ENCODE assay signal across 10 cellular contexts in the genomic region with DNA sequence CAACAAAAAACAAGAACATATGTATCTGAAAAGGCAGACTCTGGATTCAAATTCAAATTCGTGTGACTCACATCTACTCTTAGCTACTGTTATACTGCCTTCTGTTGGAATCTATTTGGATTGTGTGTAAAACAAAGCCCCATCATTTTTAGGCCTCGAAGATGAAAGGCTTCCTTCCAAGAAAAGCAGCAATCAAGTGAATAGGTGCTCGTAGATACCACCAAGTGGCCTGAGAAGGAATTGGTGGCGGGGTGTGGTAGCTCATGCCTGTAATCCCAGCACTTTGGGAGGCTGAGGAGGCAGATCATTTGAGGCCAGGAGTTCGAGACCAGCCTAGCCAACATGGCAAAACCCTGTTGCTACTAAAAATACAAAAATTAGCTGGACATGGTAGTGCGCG. TPM values are rescaled to one million over a fixed set of nuclear protein-coding genes. Genes with fewer than 3 reads are reported as not detected.
DNase-seq lines count a peak whose midpoint lies in the region; ATAC-seq and TF ChIP-seq lines count a peak whose summit lies in the region.
"Had no signal": no experiment of that assay in that cellular context is flagged by ENCODE, and none has a peak within 500 bp of the region (broad histone marks: within the 10 kb centered on the region; RNA-seq: fewer than 3 reads in every experiment).

No MANE protein-coding gene starts in this region.

- DNase-seq in activated CD4-positive, alpha-beta T cell treated with anti-CD3 and anti-CD28 coated beads for 36 hours: peak; percentile 64
- no peak for DNase-seq in activated CD4-positive, alpha-beta T cell treated with anti-CD3 and anti-CD28 coated beads, Interleukin-2, amount 50 U/mL, for 4 hours
- DNase-seq in IMR-90: peak; percentile 22
- DNase-seq in neuronal stem cell (ENCODE audit: low spot score): no peak
- no peak for DNase-seq in NCI-H2171 (lab: John Stamatoyannopoulos, UW)
- DNase-seq in lower lobe of right lung: no peak
- DNase-seq: NK-92 treated with Interleukin-12 subunit alpha and Interleukin-12 subunit beta, amount 100 ng/mL, for 24 hours had no signal

- H2BK12ac ChIP-seq in neuronal stem cell (ENCODE audit: low read length): no peak overlapping the region

- H4K8ac ChIP-seq in IMR-90 (ENCODE audit: low read depth in 2 of 2, low read length in 2 of 2) (no peak overlapping the region), neuronal stem cell (ENCODE audit: low read depth, low read length) (no peak overlapping the region)

- H3K9me3 ChIP-seq in IMR-90 (ENCODE audit: control insufficient read depth, insufficient read depth, low read length) (no peaks in the 10 kb centered on the region), neuronal stem cell (replicated peaks in 1 of 2; ENCODE audit: control insufficient read depth in 2 of 2, insufficient read depth in 1 of 2, low read depth in 1 of 2, low read length in 2 of 2) (no peaks in the 10 kb centered on the region), lower lobe of right lung (no peaks in the 10 kb centered on the region)

- TF ChIP-seq POLR2A in IMR-90 (IDR thresholded peaks at IDR 0.05; ENCODE audit: low read depth, low read length): no peak

- H4K20me1 ChIP-seq in IMR-90 (ENCODE audit: insufficient read depth, low read length): no peaks in the 10 kb centered on the region

- dilution Hi-C loops in IMR-90 (cut with HindIII; ENCODE audit: low sequenced_read_pairs, unreplicated experiment): no loop called here

- no peak overlapping the region for H3K4me3 Mint-ChIP-seq in activated CD4-positive, alpha-beta T cell treated with anti-CD3 and anti-CD28 coated beads for 36 hours
- peak overlapping the region; percentile 37 for H3K4me3 Mint-ChIP-seq in activated T-helper 17 cell treated with anti-CD3 and anti-CD28 coated beads, Interleukin-2, amount 50 U/mL, for 72 hours

- peak; percentile 14; the same call in 1 of the 2 replicates for TF ChIP-seq CTCF in IMR-90 (conservative IDR thresholded peaks at IDR 0.05; ENCODE audit: low read depth, low read length)
- TF ChIP-seq CTCF in lower lobe of right lung (IDR thresholded peaks at IDR 0.05): no peak

- CTCF ChIA-PET in activated CD4-positive, alpha-beta T cell treated with anti-CD3 and anti-CD28 coated beads for 36 hours (lab: Charles Lee): interaction anchor here (0.6 to 5.8 kb wide), 22 partner anchors 8 to 1550 kb away, joined by 3 to 33 read pairs (median 3); no protein-coding TSS in a partner anchor
- CTCF ChIA-PET in IMR-90 (lab: Yijun Ruan, JAX): interaction anchor here (0.6 to 1.2 kb wide), 3 partner anchors 14 to 182 kb away, joined by 3 to 6 read pairs (median 3); no protein-coding TSS in a partner anchor

- intact Hi-C loops in activated CD4-positive, alpha-beta T cell treated with anti-CD3 and anti-CD28 coated beads for 36 hours (cut with DNase I, micrococcal nuclease): loop anchor here (1.0 to 5.0 kb wide), 2 partner anchors 77 to 133 kb away; no protein-coding TSS in a partner anchor
- intact Hi-C loops in IMR-90 (cut with micrococcal nuclease) (no loop called here), lower lobe of right lung (cut with DNase I) (no loop called here)

- H3K36me3 ChIP-seq in IMR-90 (ENCODE audit: control insufficient read depth, insufficient read depth, low read length) (no peaks in the 10 kb centered on the region), neuronal stem cell (replicated peaks in 1 of 2; ENCODE audit: control insufficient read depth in 2 of 2, insufficient read depth in 2 of 2, low read length in 2 of 2) (peaks cover 0 to 3% of the 10 kb centered on the region in 2 donors), lower lobe of right lung (no peaks in the 10 kb centered on the region)

- H2AK9ac ChIP-seq in IMR-90 (replicated peaks; ENCODE audit: low read depth, low read length, poor library complexity): no peak overlapping the region

- H3K4me2 ChIP-seq in IMR-90 (ENCODE audit: low read depth, low read length) (no peak overlapping the region), neuronal stem cell (ENCODE audit: insufficient read depth, low read length, poor library complexity, severe bottlenecking) (no peak overlapping the region)

- H3K56ac ChIP-seq in IMR-90 (ENCODE audit: extremely low read depth, insufficient read depth, low read length): no peak overlapping the region

- peaks cover 17% of the 10 kb centered on the region for H3K9me1 ChIP-seq in IMR-90 (ENCODE audit: insufficient read depth, low read length)

- H3K14ac ChIP-seq in IMR-90 (replicated peaks; ENCODE audit: low read depth, low read length) (no peak overlapping the region), neuronal stem cell (ENCODE audit: low read length) (no peak overlapping the region)

- no peak overlapping the region for H2BK15ac ChIP-seq in IMR-90 (ENCODE audit: low read depth, low read length)
- no peak overlapping the region for H2BK15ac ChIP-seq in neuronal stem cell (ENCODE audit: low read length)

- H3K27ac ChIP-seq in IMR-90 (ENCODE audit: insufficient read depth, low read length) (no peak overlapping the region), neuronal stem cell (replicated peaks; ENCODE audit: low read length) (peak overlapping the region; percentile 7), lower lobe of right lung (no peak overlapping the region)

- H2BK5ac ChIP-seq in IMR-90 (ENCODE audit: low read depth, low read length, poor library complexity, severe bottlenecking) (no peak overlapping the region), neuronal stem cell (ENCODE audit: low read length) (no peak overlapping the region)

- WGBS in IMR-90 (ENCODE audit: extremely low coverage in 2 of 2, insufficient read length in 1 of 2), 2 experiments: 90% methylated on average over 3 of the region's 7 CpGs; no CpG with 5 or more reads in 1 of the 2 experiments
- no CpG with 5 or more reads among the region's 7 CpGs for WGBS in neuronal stem cell (ENCODE audit: extremely low coverage in 2 of 2, insufficient read length in 2 of 2, insufficient replicate concordance in 1 of 2), 2 donors

- H3K27me3 ChIP-seq in IMR-90 (ENCODE audit: control insufficient read depth, insufficient read depth, low read length) (no peaks in the 10 kb centered on the region), neuronal stem cell (ENCODE audit: control insufficient read depth in 3 of 3, insufficient read depth in 3 of 3, low read depth in 1 of 3, low read length in 3 of 3) (peaks cover 0 to 36% (median 0%) of the 10 kb centered on the region in 3 experiments), lower lobe of right lung (ENCODE audit: low read depth) (peaks cover 24% of the 10 kb centered on the region)

- H2BK120ac ChIP-seq in IMR-90 (ENCODE audit: low read depth, low read length) (no peak overlapping the region), neuronal stem cell (ENCODE audit: low read depth, low read length) (no peak overlapping the region)

- POLR2A ChIA-PET in activated CD4-positive, alpha-beta T cell treated with anti-CD3 and anti-CD28 coated beads for 36 hours (lab: Charles Lee): interaction anchor here (0.6 to 1.1 kb wide), 2 partner anchors 42 to 372 kb away, joined by 3 to 4 read pairs; no protein-coding TSS in a partner anchor
- POLR2A ChIA-PET in IMR-90 (lab: Charles Lee; ENCODE audit: unreplicated experiment): no interaction called here

- H3K23ac ChIP-seq in IMR-90 (ENCODE audit: low read depth, low read length) (no peak overlapping the region), neuronal stem cell (ENCODE audit: low read depth, low read length, poor library complexity) (no peak overlapping the region)

- H4K91ac ChIP-seq in IMR-90 (ENCODE audit: insufficient read depth, low read depth, low read length) (no peak overlapping the region), neuronal stem cell (ENCODE audit: low read depth, low read length, poor library complexity) (no peak overlapping the region)

- H3K4me1 ChIP-seq in IMR-90 (ENCODE audit: control insufficient read depth, insufficient read depth, low read length): peaks cover 11% of the 10 kb centered on the region
- peaks cover 1 to 25% of the 10 kb centered on the region in 2 donors for H3K4me1 ChIP-seq in neuronal stem cell (ENCODE audit: control insufficient read depth in 2 of 2, insufficient read depth in 1 of 2, low read depth in 1 of 2, low read length in 2 of 2)
- H3K4me1 ChIP-seq in lower lobe of right lung: peaks cover 8% of the 10 kb centered on the region

- peaks cover 62% of the 10 kb centered on the region for H3K4me1 Mint-ChIP-seq in activated CD4-positive, alpha-beta T cell treated with anti-CD3 and anti-CD28 coated beads for 36 hours
- H3K4me1 Mint-ChIP-seq in activated T-helper 17 cell treated with anti-CD3 and anti-CD28 coated beads, Interleukin-2, amount 50 U/mL, for 72 hours: peaks cover 45% of the 10 kb centered on the region

- H3K4ac ChIP-seq in IMR-90 (ENCODE audit: low read depth, low read length) (no peak overlapping the region), neuronal stem cell (ENCODE audit: low read length) (no peak overlapping the region)

- H3K36me3 Mint-ChIP-seq in activated CD4-positive, alpha-beta T cell treated with anti-CD3 and anti-CD28 coated beads for 36 hours (ENCODE audit: low read depth): peaks cover 35% of the 10 kb centered on the region
- H3K36me3 Mint-ChIP-seq in activated T-helper 17 cell treated with anti-CD3 and anti-CD28 coated beads, Interleukin-2, amount 50 U/mL, for 72 hours (ENCODE audit: low read depth): peaks cover 30% of the 10 kb centered on the region

- H3K4me3 ChIP-seq in IMR-90 (ENCODE audit: insufficient read depth, low read depth, low read length) (no peak overlapping the region), neuronal stem cell (ENCODE audit: low read length in 2 of 2) (no peak overlapping the region), lower lobe of right lung (no peak overlapping the region)

- H2AFZ ChIP-seq in IMR-90 (replicated peaks; ENCODE audit: low read length, poor library complexity): no peak overlapping the region
- no peak overlapping the region for H2AFZ ChIP-seq in neuronal stem cell (ENCODE audit: low read length)

- H3K18ac ChIP-seq in IMR-90 (ENCODE audit: low read depth, low read length): no peak overlapping the region
- H3K18ac ChIP-seq in neuronal stem cell (ENCODE audit: low read length): no peak overlapping the region

- no peak overlapping the region for H2AK5ac ChIP-seq in IMR-90 (ENCODE audit: low read depth, low read length)
- H2AK5ac ChIP-seq in neuronal stem cell (ENCODE audit: low read depth, low read length): no peak overlapping the region

- no peak for TF ChIP-seq RAD21 in IMR-90 (IDR thresholded peaks at IDR 0.05; ENCODE audit: low read length)

- H4K5ac ChIP-seq in IMR-90 (ENCODE audit: low read depth, low read length): no peak overlapping the region

- in situ Hi-C loops in IMR-90 (cut with MboI; ENCODE audit: low sequenced_read_pairs): no loop called here

- BruUV-seq in IMR-90 (replicated peaks; lab: Mats Ljungman, UMichigan): no TSS peak

- H3K27ac Mint-ChIP-seq in activated CD4-positive, alpha-beta T cell treated with anti-CD3 and anti-CD28 coated beads for 36 hours: no peak overlapping the region
- H3K27ac Mint-ChIP-seq in activated T-helper 17 cell treated with anti-CD3 and anti-CD28 coated beads, Interleukin-2, amount 50 U/mL, for 72 hours: no peak overlapping the region

- ATAC-seq in activated CD4-positive, alpha-beta T cell treated with anti-CD3 and anti-CD28 coated beads for 36 hours: peak; percentile 8
- ATAC-seq in IMR-90 (ENCODE audit: low read depth) (no peak), lower lobe of right lung (no peak), GM18517 (IDR thresholded peaks at IDR 0.05; ENCODE audit: unreplicated experiment) (no peak)
- ATAC-seq in activated T-helper 17 cell treated with anti-CD3 and anti-CD28 coated beads, Interleukin-2, amount 50 U/mL, for 72 hours (replicated peaks): no peak
- ATAC-seq: left lobe of liver had no signal

- H3K79me1 ChIP-seq in IMR-90 (ENCODE audit: low read depth in 1 of 2, low read length in 2 of 2): peaks cover 32 to 69% of the 10 kb centered on the region in 2 experiments
- H3K79me1 ChIP-seq in neuronal stem cell (ENCODE audit: low read depth, low read length): peaks cover 13% of the 10 kb centered on the region

- H2BK20ac ChIP-seq in IMR-90 (ENCODE audit: low read depth, low read length): no peak overlapping the region

- no peaks in the 10 kb centered on the region for H3K9me3 Mint-ChIP-seq in activated CD4-positive, alpha-beta T cell treated with anti-CD3 and anti-CD28 coated beads for 36 hours (ENCODE audit: low read depth)
- H3K9me3 Mint-ChIP-seq in activated T-helper 17 cell treated with anti-CD3 and anti-CD28 coated beads, Interleukin-2, amount 50 U/mL, for 72 hours: no peaks in the 10 kb centered on the region

- H3K9ac ChIP-seq in IMR-90 (ENCODE audit: low read depth, low read length): no peak overlapping the region
- no peak overlapping the region for H3K9ac ChIP-seq in neuronal stem cell (ENCODE audit: low read depth, low read length, poor library complexity)

- no peaks in the 10 kb centered on the region for H3K27me3 Mint-ChIP-seq in activated CD4-positive, alpha-beta T cell treated with anti-CD3 and anti-CD28 coated beads for 36 hours
- no peaks in the 10 kb centered on the region for H3K27me3 Mint-ChIP-seq in activated T-helper 17 cell treated with anti-CD3 and anti-CD28 coated beads, Interleukin-2, amount 50 U/mL, for 72 hours

RNA-seq across cellular contexts. Expression of a gene that starts 4.2 kb away (rescaled TPM):
- 10 to 100 TPM; 38.6 to 45.7 TPM for total RNA-seq in activated CD4-positive, alpha-beta T cell treated with anti-CD3 and anti-CD28 coated beads for 36 hours
- total RNA-seq in IMR-90 (2012; rRNA removed): 6.1 and 7.2 TPM in 2 replicates
- 7.1 and 9.2 TPM in 2 replicates for polyA plus RNA-seq in IMR-90 (2012; rRNA removed)
- polyA plus RNA-seq in IMR-90 (2012; cell fraction: cytosol; rRNA removed): 3.9 and 6.4 TPM in 2 replicates
- polyA plus RNA-seq in IMR-90 (2012; cell fraction: nucleus; rRNA removed; ENCODE audit: low replicate concordance): 26.9 and 28.8 TPM in 2 replicates
- total RNA-seq in activated T-helper 17 cell treated with anti-CD3 and anti-CD28 coated beads, Interleukin-2, amount 50 U/mL, for 72 hours: 10 to 100 TPM; 41.7 to 78.3 TPM
- polyA plus RNA-seq in neuronal stem cell (2013, experiment 1 of 2): 13.1 TPM
- polyA plus RNA-seq in neuronal stem cell (2013, experiment 2 of 2): 12.8 TPM
- total RNA-seq in lower lobe of right lung: 9.9 TPM

Comparison
In these comparisons a context has a peak if more than half of its experiments do, and no peak if none do; other contexts are left out.
1. DNase-seq: peak in activated CD4-positive, alpha-beta T cell treated with anti-CD3 and anti-CD28 coated beads for 36 hours (single experiment) and IMR-90 (single experiment); none in activated CD4-positive, alpha-beta T cell treated with anti-CD3 and anti-CD28 coated beads, Interleukin-2, amount 50 U/mL, for 4 hours (0 of 2), neuronal stem cell (single experiment), NCI-H2171 (single experiment) and lower lobe of right lung (single experiment).
2. intact Hi-C loops: an anchor here in activated CD4-positive, alpha-beta T cell treated with anti-CD3 and anti-CD28 coated beads for 36 hours (1.0 to 5.0 kb wide); none called in IMR-90 and lower lobe of right lung.